ENCODE assay signal across 8 cellular contexts in genomic region chr2:27086722-27087446, GRCh38. TPM values are rescaled to one million over a fixed set of nuclear protein-coding genes. Genes with fewer than 3 reads are reported as not detected.
DNase-seq lines count a peak whose midpoint lies in the region; ATAC-seq, FAIRE-seq and TF ChIP-seq lines count a peak whose summit lies in the region.

TSS of gene KHK (plus strand) at chr2:27086772. CDS start at chr2:27087260, 488 bp downstream.

- ATAC-seq in GM19025 (IDR thresholded peaks at IDR 0.05; ENCODE audit: low read depth, unreplicated experiment) (peak; percentile 1), WTC11 (peak; percentile 37), pancreas (peak; percentile 45 to 60 (median 55))

- no peak for TF ChIP-seq CTCF in Caco-2 (IDR thresholded peaks at IDR 0.05; ENCODE audit: insufficient read depth in 1 of 2, low read depth in 1 of 2, low read length in 1 of 2, severe bottlenecking in 1 of 2, unreplicated experiment in 1 of 2)
- TF ChIP-seq CTCF in WTC11 (IDR thresholded peaks at IDR 0.05) = peak; percentile 36; the same call in 1 of the 2 replicates
- TF ChIP-seq CTCF in foreskin fibroblast (IDR thresholded peaks at IDR 0.05; ENCODE audit: low read depth, low read length) = no peak
- peak in 2 of 4 donors; percentile 5 to 42 for TF ChIP-seq CTCF in pancreas (IDR thresholded peaks at IDR 0.05)

- peaks cover under 1% of the 10 kb centered on the region for H3K4me1 ChIP-seq in Caco-2
- H3K4me1 ChIP-seq in pancreas = peaks cover 0 to 11% (median 0%) of the 10 kb centered on the region in 3 donors

- whole genome bisulfite sequencing in pancreas, 2 donors = 2% methylated on average over 48 to 49 of the region's 49 CpGs

- peak within 1 kb of the TSS; percentile 89 for H3K4me3 Mint-ChIP-seq in Caco-2 (ENCODE audit: unreplicated experiment)
- peak within 1 kb of the TSS; percentile 84 for H3K4me3 Mint-ChIP-seq in WTC11

- H3K9me3 Mint-ChIP-seq in Caco-2 (ENCODE audit: unreplicated experiment) (no peaks in the 10 kb centered on the region), WTC11 (no peaks in the 10 kb centered on the region)

- CTCF ChIA-PET in Caco-2 (lab: Charles Lee) (interaction anchor here (0.6 to 2.5 kb wide), 12 partner anchors 10 to 216 kb away, joined by 3 to 11 read pairs (median 5); partner anchors contain the start of genes ABHD1, AGBL5 and OST4), WTC11 (lab: Charles Lee) (interaction anchor here (0.6 to 6.4 kb wide), 30 partner anchors 8 to 293 kb away, joined by 3 to 50 read pairs (median 4); partner anchors contain the start of genes ABHD1, AGBL5, EMILIN1 and OST4)

- BruUV-seq in Caco-2 (replicated peaks; lab: Mats Ljungman, UMichigan) = no TSS peak

- POLR2A ChIA-PET in Caco-2 (lab: Charles Lee) (interaction anchor here (0.5 to 1.3 kb wide), 7 partner anchors 9 to 206 kb away, joined by 3 to 6 read pairs (median 4); partner anchors contain the start of genes CAD, OST4 and TMEM214), WTC11 (lab: Charles Lee) (interaction anchor here (0.6 to 2.4 kb wide), 4 partner anchors 15 to 185 kb away, joined by 3 to 9 read pairs (median 6); partner anchors contain the start of genes AGBL5 and OST4)

- H3K36me3 ChIP-seq in Caco-2 (ENCODE audit: control insufficient read depth, insufficient read depth, low read length) (no peaks in the 10 kb centered on the region), pancreas (no peaks in the 10 kb centered on the region)

- DNase-seq in Caco-2 (peak; percentile 75 to 76), WTC11 (ENCODE audit: low spot score) (peak; percentile 67), foreskin fibroblast (peak in 1 of 2 donors; percentile 43), pancreas (peak; percentile 59 to 90 (median 70)), midbrain (lab: John Stamatoyannopoulos, UW) (no peak)
- no peak for DNase-seq in Jurkat, Clone E6-1 (ENCODE audit: low read depth, low spot score)
- no peak for DNase-seq in NK-92 treated with Interleukin-12 subunit alpha and Interleukin-12 subunit beta, amount 100 ng/mL, for 24 hours (lab: John Stamatoyannopoulos, UW)

- H3K27me3 ChIP-seq in Caco-2 (replicated peaks; ENCODE audit: control insufficient read depth, insufficient read depth, low read length) (no peaks in the 10 kb centered on the region), pancreas (no peaks in the 10 kb centered on the region)

- H3K36me3 Mint-ChIP-seq in Caco-2 (ENCODE audit: insufficient read depth, unreplicated experiment) (no peaks in the 10 kb centered on the region), WTC11 (no peaks in the 10 kb centered on the region)

- H3K4me3 ChIP-seq in Caco-2 (ENCODE audit: low read depth, low read length) = peak within 1 kb of the TSS; percentile 86
- H3K4me3 ChIP-seq in Jurkat, Clone E6-1 (ENCODE audit: low read length) = peak within 1 kb of the TSS; percentile 55
- peak within 1 kb of the TSS; percentile 45 to 61 for H3K4me3 ChIP-seq in foreskin fibroblast (ENCODE audit: low read depth in 1 of 2, low read length in 2 of 2)
- peak within 1 kb of the TSS; percentile 50 to 73 (median 56) for H3K4me3 ChIP-seq in pancreas

- FAIRE-seq in pancreas (lab: Jason Lieb, UNC) = no peak

- H3K27ac Mint-ChIP-seq in Caco-2 (ENCODE audit: unreplicated experiment) = peak within 1 kb of the TSS; percentile 66
- no peak within 1 kb of the TSS for H3K27ac Mint-ChIP-seq in WTC11

- H3K27me3 Mint-ChIP-seq in Caco-2 (ENCODE audit: insufficient read depth, unreplicated experiment) = no peaks in the 10 kb centered on the region
- peaks cover 23% of the 10 kb centered on the region for H3K27me3 Mint-ChIP-seq in WTC11 (ENCODE audit: low read depth)

- H3K4me1 Mint-ChIP-seq in Caco-2 (ENCODE audit: low read depth, unreplicated experiment) (peaks cover 12% of the 10 kb centered on the region), WTC11 (peaks cover 16% of the 10 kb centered on the region)

- H3K9me3 ChIP-seq in Caco-2 (no peaks in the 10 kb centered on the region), pancreas (no peaks in the 10 kb centered on the region)

- peak within 1 kb of the TSS; percentile 66 to 83 (median 77) for H3K27ac ChIP-seq in pancreas

- intact Hi-C loops in Caco-2 (cut with micrococcal nuclease; ENCODE audit: unreplicated experiment) = loop anchor here (1.0 kb wide), 2 partner anchors 16 to 37 kb away; partner anchors contain the start of gene OST4
- intact Hi-C loops in pancreas (cut with DNase I) = loop anchor here in 1 of 3 donors (10.0 kb wide), 1 partner anchor 122 kb away; no protein-coding TSS in a partner anchor

TF ChIP-seq in WTC11, 78 proteins besides CTCF, POLR2A, EP300 and RAD21 (continues in another document):
- TF ChIP-seq ATF2 (CRISPR knock-in tag; IDR thresholded peaks at IDR 0.05; ENCODE audit: borderline replicate concordance, low read depth) (no peak), E2F5 (CRISPR knock-in tag; IDR thresholded peaks at IDR 0.05) (no peak), FOXP1 (CRISPR knock-in tag; IDR thresholded peaks at IDR 0.05; ENCODE audit: borderline replicate concordance) (peak; percentile 61; the same call in 1 of the 2 replicates), MYBL2 (CRISPR knock-in tag; IDR thresholded peaks at IDR 0.05) (no peak), ARID4B (CRISPR knock-in tag; IDR thresholded peaks at IDR 0.05; ENCODE audit: borderline replicate concordance) (0 out of 2 replicates have a peak, but pooled peaks have one; percentile 13), PREB (CRISPR knock-in tag; IDR thresholded peaks at IDR 0.05; ENCODE audit: borderline replicate concordance) (0 out of 2 replicates have a peak, but pooled peaks have one; percentile 20), EMX1 (CRISPR knock-in tag; IDR thresholded peaks at IDR 0.05) (no peak), CDX4 (CRISPR knock-in tag; IDR thresholded peaks at IDR 0.05; ENCODE audit: borderline replicate concordance) (no peak)

RNA-seq across cellular contexts. Expression of gene KHK, which starts in this region (rescaled TPM):
- total RNA-seq in Caco-2 (2022) (7.9 and 9.3 TPM in 2 replicates), WTC11 (2021) (15.5 to 17.4 TPM (median 17.4 TPM) in 3 replicates), pancreas (10 to 100 TPM in 1 of 6 donors, 1 to 10 TPM in 5; 5.1 to 11.7 (median 6.3) TPM)
- polyA plus RNA-seq in Jurkat, Clone E6-1 (2012; ENCODE audit: insufficient read depth, insufficient read length) = 16.0 TPM
- polyA plus RNA-seq in pancreas = 10 to 100 TPM; 10.6 to 16.2 TPM

Comparison
In these comparisons a context has a peak if more than half of its experiments do, and no peak if none do; other contexts are left out.
1. DNase-seq: peak in Caco-2 (2 of 2), WTC11 (single experiment) and pancreas (6 of 6); none in Jurkat, Clone E6-1 (single experiment), midbrain (single experiment) and NK-92 treated with Interleukin-12 subunit alpha and Interleukin-12 subunit beta, amount 100 ng/mL, for 24 hours (single experiment).
2. ATAC-seq: peak in every context shown above with its lines; median percentile 55 in pancreas; 37 in WTC11; 1 in GM19025.
3. Peak in every context shown above with its lines, with median percentiles within 50 percentile points of each other: H3K4me3 ChIP-seq.